11 cellular contexts compared by ENCODE assay signal in the genomic region with DNA sequence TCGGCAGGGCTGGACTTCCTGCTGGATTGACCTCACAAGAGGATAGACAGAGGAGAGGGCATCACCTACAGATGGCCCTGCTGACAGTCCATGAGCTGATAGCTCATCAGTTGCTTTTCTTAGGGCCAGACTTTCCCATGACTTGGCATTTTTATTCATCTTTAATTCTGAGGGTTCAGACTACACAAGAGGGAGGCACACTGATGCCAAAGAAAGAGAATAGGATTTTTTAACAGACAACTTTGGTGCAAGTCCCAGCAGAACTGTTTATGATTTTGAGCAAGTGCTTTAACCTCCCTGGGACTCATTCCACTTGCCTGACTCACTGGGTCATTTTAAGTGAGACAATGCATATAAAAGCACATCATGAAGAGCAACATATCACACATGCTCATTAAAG.
DNase-seq lines count a peak whose midpoint lies in the region; ATAC-seq, FAIRE-seq and TF ChIP-seq lines count a peak whose summit lies in the region.
"Had no signal": no experiment of that assay in that cellular context is flagged by ENCODE, and none has a peak within 500 bp of the region (broad histone marks: within the 10 kb centered on the region; RNA-seq: fewer than 3 reads in every experiment).

No MANE protein-coding gene starts in this region.

- H3K27ac Mint-ChIP-seq in natural killer cell treated with Interleukin-12 subunit alpha and Interleukin-12 subunit beta and Interleukin-15 and Interleukin-18, amount 100 ng/mL, for 72 hours, result no peak overlapping the region
- H3K27ac Mint-ChIP-seq: activated B cell treated with CpG ODN at 0.5 μM for 24 hours had no signal

- peak overlapping the region; percentile 33; the same call in 1 of the 2 replicates for H2AFZ ChIP-seq in GM23248
- no peak overlapping the region for H2AFZ ChIP-seq in K562 (ENCODE audit: low read depth, low read length)
- H2AFZ ChIP-seq in keratinocyte (ENCODE audit: control insufficient read depth, low read length), result no peak overlapping the region

- H4K20me1 ChIP-seq in GM23248 (ENCODE audit: insufficient read depth), result no peaks in the 10 kb centered on the region
- no peaks in the 10 kb centered on the region for H4K20me1 ChIP-seq in K562 (replicated peaks; ENCODE audit: control insufficient read depth, insufficient read depth, low read length)
- H4K20me1 ChIP-seq in keratinocyte (ENCODE audit: control insufficient read depth, extremely low read depth, insufficient read depth, low read length), result no peaks in the 10 kb centered on the region

- no TSS peak for BruUV-seq in K562 (replicated peaks; lab: Mats Ljungman, UMichigan)

- TF ChIP-seq POLR2A in A549 (IDR thresholded peaks at IDR 0.05; ENCODE audit: low read length) (no peak), K562 (conservative IDR thresholded peaks at IDR 0.05) (no peak), spleen (IDR thresholded peaks at IDR 0.05) (no peak)

- TF ChIP-seq EP300 in A549 (IDR thresholded peaks at IDR 0.05) (no peak), K562 (IDR thresholded peaks at IDR 0.05; ENCODE audit: low read length) (no peak)

- H3K9ac ChIP-seq in GM23248, result peak overlapping the region; percentile 61
- no peak overlapping the region for H3K9ac ChIP-seq in K562 (ENCODE audit: insufficient read depth in 1 of 2, low read depth in 2 of 2, low read length in 2 of 2)
- H3K9ac ChIP-seq in keratinocyte (ENCODE audit: control insufficient read depth, extremely low read depth, insufficient read depth, low read length), result peak overlapping the region; percentile 53

- CTCF ChIA-PET in A549 (lab: Yijun Ruan, JAX), result interaction anchor here (1.3 kb wide), 1 partner anchor 495 kb away, joined by 5 read pairs; no protein-coding TSS in a partner anchor
- CTCF ChIA-PET in K562 (lab: Yijun Ruan, JAX; ENCODE audit: low intra/inter-chr PET ratio), result no interaction called here

- H3K9me2 ChIP-seq in GM23248 (ENCODE audit: insufficient read depth), result no peaks in the 10 kb centered on the region

- intact Hi-C loops in K562 (cut with micrococcal nuclease) (no loop called here), spleen (cut with DNase I; ENCODE audit: low total_unique reads) (no loop called here)

- H3F3A ChIP-seq in GM23248 (ENCODE audit: insufficient read depth), result peaks cover 41% of the 10 kb centered on the region

- no peaks in the 10 kb centered on the region for H3K4me1 Mint-ChIP-seq in natural killer cell treated with Interleukin-12 subunit alpha and Interleukin-12 subunit beta and Interleukin-15 and Interleukin-18, amount 100 ng/mL, for 72 hours (ENCODE audit: low read depth in 2 of 2)
- H3K4me1 Mint-ChIP-seq: activated B cell treated with CpG ODN at 0.5 μM for 24 hours had no signal

- ATAC-seq in A549, result peak; percentile 41 to 58; a peak in 4 of 6 replicates
- ATAC-seq in K562, result no peak
- no peak for ATAC-seq in natural killer cell treated with Interleukin-12 subunit alpha and Interleukin-12 subunit beta and Interleukin-15 and Interleukin-18, amount 100 ng/mL, for 72 hours

- H3K27me3 ChIP-seq in GM23248 (replicated peaks; ENCODE audit: insufficient read depth) (no peaks in the 10 kb centered on the region), K562 (ENCODE audit: control insufficient read depth in 2 of 2, insufficient read depth in 2 of 2, low read length in 2 of 2) (no peaks in the 10 kb centered on the region), keratinocyte (ENCODE audit: control insufficient read depth, extremely low read depth, insufficient read depth, low read length) (no peaks in the 10 kb centered on the region), spleen (replicated peaks in 1 of 7) (no peaks in the 10 kb centered on the region)

- no peak overlapping the region for H3K4me3 ChIP-seq in A549
- no peak overlapping the region for H3K4me3 ChIP-seq in GM23248
- no peak overlapping the region for H3K4me3 ChIP-seq in K562
- no peak overlapping the region for H3K4me3 ChIP-seq in keratinocyte (ENCODE audit: control insufficient read depth in 2 of 3, extremely low read depth in 1 of 3, insufficient read depth in 2 of 3, low read depth in 1 of 3, low read length in 3 of 3)
- H3K4me3 ChIP-seq in spleen, result no peak overlapping the region

- POLR2A ChIA-PET in A549 (lab: Yijun Ruan, JAX) (no interaction called here), K562 (lab: Yijun Ruan, JAX) (interaction anchor here (0.8 kb wide), 1 partner anchor 17 kb away, joined by 3 read pairs; no protein-coding TSS in a partner anchor)

- WGBS in A549 (ENCODE audit: missing lambda C conversion rate), result 25% methylated on average over 1 of the region's 1 CpG
- 0 to 13% methylated on average over 1 of the region's 1 CpG for WGBS in GM23248 (ENCODE audit: low coverage in 1 of 2, low lambda C conversion rate in 2 of 2, missing lambda C conversion rate in 2 of 2), 2 experiments
- WGBS in K562 (ENCODE audit: insufficient coverage, low coverage, missing lambda C conversion rate), result 0% methylated on average over 1 of the region's 1 CpG
- WGBS in spleen, 5 donors, result 57 to 83% (median 61%) methylated on average over 1 of the region's 1 CpG

- peaks cover 0 to 9% of the 10 kb centered on the region in 2 donors for H3K27me3 Mint-ChIP-seq in natural killer cell treated with Interleukin-12 subunit alpha and Interleukin-12 subunit beta and Interleukin-15 and Interleukin-18, amount 100 ng/mL, for 72 hours

- FAIRE-seq in A549 (lab: Jason Lieb, UNC) (no peak), K562 (lab: Jason Lieb, UNC) (no peak), keratinocyte (lab: Jason Lieb, UNC) (peak; percentile 96)

- peak overlapping the region; percentile 31; the same call in 2 of the 3 replicates for H3K4me2 ChIP-seq in A549
- H3K4me2 ChIP-seq in GM23248 (ENCODE audit: unreplicated experiment), result peak overlapping the region; percentile 26
- H3K4me2 ChIP-seq in K562 (ENCODE audit: insufficient read depth, low read length), result no peak overlapping the region
- H3K4me2 ChIP-seq in keratinocyte (ENCODE audit: control insufficient read depth, extremely low read depth, insufficient read depth, low read depth, low read length), result peak overlapping the region; percentile 57

- H3K4me3 Mint-ChIP-seq in natural killer cell treated with Interleukin-12 subunit alpha and Interleukin-12 subunit beta and Interleukin-15 and Interleukin-18, amount 100 ng/mL, for 72 hours, result no peak overlapping the region
- H3K4me3 Mint-ChIP-seq: activated B cell treated with CpG ODN at 0.5 μM for 24 hours had no signal

- H3K27ac ChIP-seq in A549 (peak overlapping the region; percentile 45 to 70; a peak in 4 of 6 replicates), GM23248 (peak overlapping the region; percentile 89), K562 (ENCODE audit: extremely low read depth, low read depth, low read length) (no peak overlapping the region), keratinocyte (ENCODE audit: control insufficient read depth, insufficient read depth, low read length) (peak overlapping the region; percentile 87), spleen (no peak overlapping the region)

- H3K79me2 ChIP-seq in GM23248 (ENCODE audit: insufficient read depth) (no peaks in the 10 kb centered on the region), K562 (ENCODE audit: control insufficient read depth, insufficient read depth, low read length) (no peaks in the 10 kb centered on the region), keratinocyte (ENCODE audit: control insufficient read depth, insufficient read depth, low read length) (no peaks in the 10 kb centered on the region)

- peaks cover 27% of the 10 kb centered on the region for H3K4me1 ChIP-seq in A549
- peaks cover 32% of the 10 kb centered on the region for H3K4me1 ChIP-seq in GM23248 (ENCODE audit: insufficient read depth)
- no peaks in the 10 kb centered on the region for H3K4me1 ChIP-seq in K562 (replicated peaks in 1 of 2; ENCODE audit: control insufficient read depth in 2 of 2, insufficient read depth in 2 of 2, low read length in 2 of 2)
- H3K4me1 ChIP-seq in keratinocyte (ENCODE audit: control insufficient read depth, extremely low read depth, insufficient read depth, low read length), result peaks cover 27% of the 10 kb centered on the region
- H3K4me1 ChIP-seq in spleen, result no peaks in the 10 kb centered on the region

- H3K9me3 Mint-ChIP-seq in natural killer cell treated with Interleukin-12 subunit alpha and Interleukin-12 subunit beta and Interleukin-15 and Interleukin-18, amount 100 ng/mL, for 72 hours, result no peaks in the 10 kb centered on the region

- TF ChIP-seq CTCF in A549 (IDR thresholded peaks at IDR 0.05) (no peak), K562 (IDR thresholded peaks at IDR 0.05 in 2 of 3, conservative IDR thresholded peaks at IDR 0.05 in 1 of 3; ENCODE audit: insufficient read depth in 2 of 3, low read depth in 1 of 3, low read length in 3 of 3) (no peak), keratinocyte (optimal IDR thresholded peaks at IDR 0.05 in 1 of 3, IDR thresholded peaks at IDR 0.05 in 1 of 3, conservative IDR thresholded peaks at IDR 0.05 in 1 of 3; ENCODE audit: extremely low read depth in 1 of 3, insufficient read depth in 2 of 3, low read length in 3 of 3) (no peak), spleen (IDR thresholded peaks at IDR 0.05 in 8 of 11, conservative IDR thresholded peaks at IDR 0.05 in 3 of 11) (no peak)

- H3K36me3 ChIP-seq in GM23248 (ENCODE audit: low read depth) (no peaks in the 10 kb centered on the region), K562 (ENCODE audit: control insufficient read depth, insufficient read depth, low read length) (no peaks in the 10 kb centered on the region), keratinocyte (ENCODE audit: control insufficient read depth in 2 of 2, extremely low read depth in 1 of 2, insufficient read depth in 2 of 2, low read length in 2 of 2) (no peaks in the 10 kb centered on the region), spleen (no peaks in the 10 kb centered on the region)

- TF ChIP-seq RAD21 in A549 (conservative IDR thresholded peaks at IDR 0.05 in 1 of 2, IDR thresholded peaks at IDR 0.05 in 1 of 2), result no peak
- no peak for TF ChIP-seq RAD21 in K562 (CRISPR knock-in tag; conservative IDR thresholded peaks at IDR 0.05 in 1 of 2, IDR thresholded peaks at IDR 0.05 in 1 of 2)

- dilution Hi-C loops in keratinocyte (cut with MboI; ENCODE audit: extremely low pct_ligation_motif_present, low sequenced_read_pairs), result no loop called here

- in situ Hi-C loops in GM23248 (cut with MboI) (no loop called here), K562 (cut with MboI) (no loop called here)

- peak in 1 of 2 experiments; percentile 21 for DNase-seq in A549 (ENCODE audit: low read depth in 1 of 2, low spot score in 1 of 2)
- peak; percentile 81 for DNase-seq in GM23248
- no peak for DNase-seq in K562 (ENCODE audit: extremely low read depth in 1 of 4, low spot score in 3 of 4)
- DNase-seq in keratinocyte (ENCODE audit: low read depth, low spot score), result peak; percentile 66
- no peak for DNase-seq in natural killer cell treated with Interleukin-12 subunit alpha and Interleukin-12 subunit beta and Interleukin-15 and Interleukin-18, amount 100 ng/mL, for 72 hours (ENCODE audit: low spot score)
- no peak for DNase-seq in C1 segment of cervical spinal cord (lab: John Stamatoyannopoulos, UW)
- no peak for DNase-seq in T1000 (lab: John Stamatoyannopoulos, UW)
- DNase-seq in spleen, result no peak
- DNase-seq: activated B cell treated with CpG ODN at 0.5 μM for 24 hours; activated naive CD4-positive, alpha-beta T cell treated with anti-CD3 and anti-CD28 coated beads, Interleukin-2, amount 50 U/mL, for 16 hours; NCI-H345 had no signal

- no peaks in the 10 kb centered on the region for H3K9me1 ChIP-seq in K562 (ENCODE audit: control insufficient read depth, insufficient read depth, low read length)
- no peaks in the 10 kb centered on the region for H3K9me1 ChIP-seq in keratinocyte (ENCODE audit: control insufficient read depth, extremely low read depth, insufficient read depth, low read length)

- H3K9me3 ChIP-seq in A549 (no peaks in the 10 kb centered on the region), GM23248 (ENCODE audit: low read depth) (no peaks in the 10 kb centered on the region), K562 (replicated peaks; ENCODE audit: control insufficient read depth, insufficient read depth, low read depth, low read length) (no peaks in the 10 kb centered on the region), keratinocyte (ENCODE audit: control insufficient read depth, low read depth, low read length) (no peaks in the 10 kb centered on the region), spleen (peaks cover 0 to 11% (median 0%) of the 10 kb centered on the region in 8 donors)

- H3K36me3 Mint-ChIP-seq in natural killer cell treated with Interleukin-12 subunit alpha and Interleukin-12 subunit beta and Interleukin-15 and Interleukin-18, amount 100 ng/mL, for 72 hours, result no peaks in the 10 kb centered on the region

Comparison
In these comparisons a context has a peak if more than half of its experiments do, and no peak if none do; other contexts are left out.
1. ATAC-seq: peak in A549 (2 of 2); none in K562 (single experiment) and natural killer cell treated with Interleukin-12 subunit alpha and Interleukin-12 subunit beta and Interleukin-15 and Interleukin-18, amount 100 ng/mL, for 72 hours (0 of 2).
2. DNase-seq: peak in GM23248 (single experiment) and keratinocyte (single experiment); none in K562 (0 of 4), natural killer cell treated with Interleukin-12 subunit alpha and Interleukin-12 subunit beta and Interleukin-15 and Interleukin-18, amount 100 ng/mL, for 72 hours (single experiment), C1 segment of cervical spinal cord (0 of 14), T1000 (single experiment) and spleen (single experiment).
3. H3K27ac ChIP-seq: peak in A549 (2 of 2), GM23248 (single experiment) and keratinocyte (single experiment); none in K562 (single experiment) and spleen (0 of 8).
4. H3K9ac ChIP-seq: peak in GM23248 (single experiment) and keratinocyte (single experiment); none in K562 (0 of 2).
5. Of the 35 proteins assayed by ChIP-seq in both K562 and A549: peak only in K562: none; only in A549: MAFK; in both: none; in neither: 34.